26 cellular contexts compared by ENCODE assay signal in the genomic region with DNA sequence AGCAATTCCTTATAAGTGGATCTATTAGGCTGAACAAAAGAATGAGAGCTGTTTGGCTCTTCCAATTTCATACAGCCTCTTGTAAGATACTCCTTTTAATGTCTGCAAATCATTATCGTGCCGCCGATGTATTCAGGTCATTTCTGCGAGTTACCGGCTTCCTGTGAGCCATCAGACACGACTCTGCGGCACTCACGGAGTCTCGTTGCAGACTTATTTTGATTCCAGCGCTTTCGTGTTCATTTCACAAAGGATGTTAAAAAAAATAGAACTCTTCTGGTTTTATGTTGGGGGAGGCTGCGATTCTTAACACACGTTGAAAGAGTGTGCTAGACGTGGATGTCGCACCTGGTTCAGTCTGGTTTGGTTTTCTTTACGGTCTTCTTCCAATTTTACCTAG.
"Had no signal": no experiment of that assay in that cellular context is flagged by ENCODE, and none has a peak within 500 bp of the region (broad histone marks: within the 10 kb centered on the region; RNA-seq: fewer than 3 reads in every experiment).

No MANE protein-coding gene starts in this region.

- H3K9me3 ChIP-seq: right lobe of liver, thyroid gland, upper lobe of right lung had no signal

- DNase-seq: activated B cell treated with CpG ODN at 0.5 μM for 24 hours; activated CD4-positive, alpha-beta memory T cell treated with anti-CD3 and anti-CD28 coated beads, Interleukin-2, amount 10 ng/mL, durations not matched to agents 7 days and 5 days; activated CD4-positive, alpha-beta T cell treated with anti-CD3 and anti-CD28 coated beads for 48 hours; activated gamma-delta T cell treated with Interleukin-2 at 50 U/mL for 16 hours; aorta; caudate nucleus; dermis blood vessel endothelial cell; effector CD8-positive, alpha-beta T cell; erythroblast; foreskin fibroblast; heart right ventricle; left colon; mesenchymal stem cell; naive B cell; posterior cingulate gyrus; right lobe of liver; stimulated activated CD4-positive, alpha-beta T cell treated with anti-CD3 and anti-CD28 coated beads, Interleukin-1b, Interleukin-23, amount 100 ng/mL, for 48 hours; substantia nigra; T1000; thyroid gland; upper lobe of right lung had no signal

- H3K4me3 ChIP-seq: heart right ventricle, right lobe of liver, skin epidermis, thyroid gland, upper lobe of right lung had no signal

- H3K4me3 Mint-ChIP-seq: activated B cell treated with CpG ODN at 0.5 μM for 24 hours; activated CD4-positive, alpha-beta memory T cell treated with anti-CD3 and anti-CD28 coated beads, Interleukin-2, amount 10 ng/mL, durations not matched to agents 7 days and 5 days; brain; naive B cell; neural crest cell; stimulated activated naive CD8-positive, alpha-beta T cell treated with anti-CD3 and anti-CD28 coated beads, Interleukin-15, Interleukin-2, amounts not matched to agents 100 ng/mL and 50 ng/mL, for 24 hours had no signal

- H3K27ac ChIP-seq: heart right ventricle, right lobe of liver, skin epidermis, thyroid gland, upper lobe of right lung had no signal

- H3K4me1 Mint-ChIP-seq: activated B cell treated with CpG ODN at 0.5 μM for 24 hours; activated CD4-positive, alpha-beta memory T cell treated with anti-CD3 and anti-CD28 coated beads, Interleukin-2, amount 10 ng/mL, durations not matched to agents 7 days and 5 days; neural crest cell had no signal

- H3K27me3 Mint-ChIP-seq: activated CD4-positive, alpha-beta memory T cell treated with anti-CD3 and anti-CD28 coated beads, Interleukin-2, amount 10 ng/mL, durations not matched to agents 7 days and 5 days had no signal

- H3K4me1 ChIP-seq: heart right ventricle, right lobe of liver, thyroid gland, upper lobe of right lung had no signal

- H3K27me3 ChIP-seq: right lobe of liver, thyroid gland had no signal

- ATAC-seq: activated naive CD4-positive, alpha-beta T cell treated with anti-CD3 and anti-CD28 coated beads, Interleukin-2, amount 50 U/mL, for 72 hours; heart right ventricle; left colon; right lobe of liver; upper lobe of right lung had no signal

- H3K36me3 ChIP-seq: heart right ventricle, thyroid gland, upper lobe of right lung had no signal
